8 cellular contexts compared by ENCODE assay signal in genomic region chr3:171810278-171811058, GRCh38.
A peak's percentile ranks its signal among the peaks of the same experiment; 100 is the strongest.
DNase-seq lines count a peak whose midpoint lies in the region; ATAC-seq and TF ChIP-seq lines count a peak whose summit lies in the region.

Gene PLD1, minus strand, starts transcription at chr3:171810483. Its CDS starts 72,432 bp downstream, at chr3:171738051.

- no peaks in the 10 kb centered on the region for H3K9me3 ChIP-seq in subcutaneous abdominal adipose tissue (ENCODE audit: control insufficient read depth in 5 of 5, low read length in 5 of 5)

- H3K4me1 ChIP-seq in subcutaneous abdominal adipose tissue (ENCODE audit: control insufficient read depth in 5 of 5, insufficient read depth in 5 of 5, low read length in 5 of 5), result peaks cover 7 to 47% (median 41%) of the 10 kb centered on the region in 5 donors

- H3K9ac ChIP-seq in subcutaneous abdominal adipose tissue (ENCODE audit: low read length in 5 of 5), result peak within 1 kb of the TSS; percentile 63 to 98 (median 76)

- ATAC-seq in GM18508 (IDR thresholded peaks at IDR 0.05; ENCODE audit: insufficient read depth, unreplicated experiment), result peak; percentile 27
- ATAC-seq in HG02938 (IDR thresholded peaks at IDR 0.05; ENCODE audit: unreplicated experiment), result peak; percentile 35

- in situ Hi-C loops in ACHN (cut with HindIII; ENCODE audit: low pct_ligation_motif_present, low pct_unique_long_range_greater_than_20kb, low sequenced_read_pairs), result no loop called here

- peak within 1 kb of the TSS; percentile 88 for H3K27ac ChIP-seq in subcutaneous abdominal adipose tissue (ENCODE audit: low read depth, low read length)

- H3K27me3 ChIP-seq in subcutaneous abdominal adipose tissue (ENCODE audit: control insufficient read depth in 5 of 5, insufficient read depth in 4 of 5, low read length in 5 of 5), result no peaks in the 10 kb centered on the region

- no peaks in the 10 kb centered on the region for H3K36me3 ChIP-seq in subcutaneous abdominal adipose tissue (ENCODE audit: control insufficient read depth in 5 of 5, insufficient read depth in 5 of 5, low read length in 5 of 5)

- peak within 1 kb of the TSS; percentile 69 to 85 (median 75) for H3K4me3 ChIP-seq in subcutaneous abdominal adipose tissue (ENCODE audit: low read depth in 1 of 5, low read length in 5 of 5)

- DNase-seq in ACHN, result peak; percentile 83
- DNase-seq in NCI-H2171 treated with DMSO at 0.1 percent for 48 hours (lab: John Stamatoyannopoulos, UW), result peak; percentile 73
- DNase-seq in activated T-cell treated with anti-CD3 and anti-CD28 coated beads for 24 hours (ENCODE audit: low read depth), result peak; percentile 23
- DNase-seq in erythroblast (lab: John Stamatoyannopoulos, UW), result peak; percentile 87 to 89
- DNase-seq in middle frontal gyrus (ENCODE audit: extremely low spot score, low spot score), result peak; percentile 40

- peak; percentile 78 for TF ChIP-seq POLR2A in erythroblast (IDR thresholded peaks at IDR 0.05; ENCODE audit: low read length)

Comparison
In these comparisons a context has a peak if more than half of its experiments do, and no peak if none do; other contexts are left out.
1. Peak in every context shown above with its lines: DNase-seq, ATAC-seq, H3K4me3 ChIP-seq and H3K27ac ChIP-seq.
2. DNase-seq: peak in every context shown above with its lines; median percentile 88 in erythroblast; 83 in ACHN; 73 in NCI-H2171 treated with DMSO at 0.1 percent for 48 hours; 40 in middle frontal gyrus; 23 in activated T-cell treated with anti-CD3 and anti-CD28 coated beads for 24 hours.